Comparison of ENCODE assay signal across 33 cellular contexts in genomic region chr16:63806794-63807506, GRCh38.
"Had no signal": no experiment of that assay in that cellular context is flagged by ENCODE, and none has a peak within 500 bp of the region (broad histone marks: within the 10 kb centered on the region; RNA-seq: fewer than 3 reads in every experiment).

No MANE protein-coding gene starts in this region.

- DNase-seq: activated CD4-positive, alpha-beta T cell treated with anti-CD3 and anti-CD28 coated beads for 1 hour; activated CD4-positive, alpha-beta T cell treated with anti-CD3 and anti-CD28 coated beads for 48 hours; activated CD4-positive, CD25-positive, alpha-beta regulatory T cell; activated CD8-positive, alpha-beta T cell treated with anti-CD3 and anti-CD28 coated beads for 36 hours; activated effector memory CD4-positive, alpha-beta T cell treated with anti-CD3 and anti-CD28 coated beads, Interleukin-2, amount 50 U/mL, for 16 hours; activated naive CD4-positive, alpha-beta T cell; activated naive CD4-positive, alpha-beta T cell treated with anti-CD3 and anti-CD28 coated beads, Interleukin-2, amount 50 U/mL, for 16 hours; activated naive CD8-positive, alpha-beta T cell treated with anti-CD3 and anti-CD28 coated beads for 36 hours; activated T-cell treated with anti-CD3 and anti-CD28 coated beads, Interleukin-2, amount 50 U/mL, for 1 hour; activated T-cell treated with anti-CD3 and anti-CD28 coated beads, Interleukin-2, amount 50 U/mL, for 72 hours; amniotic stem cell; aorta; caudate nucleus; cerebellar nuclear complex; Kasumi-1; KG1; NCI-H1092 treated with DMSO at 0.1 percent for 48 hours; NCI-H1417; NCI-H146; NCI-H187; NCI-H2029 treated with DMSO at 0.1 percent for 48 hours; NCI-H2107; NCI-H2171 treated with DMSO at 0.1 percent for 48 hours; NCI-H2227 treated with DMSO at 0.1 percent for 48 hours; NCI-H446; NCI-H524; NCI-H82; SHP77; SJCRH30; T1000; WERI-Rb-1 had no signal

- H3K27ac ChIP-seq: SJCRH30, SK-N-MC, WERI-Rb-1 had no signal

- H3K27me3 ChIP-seq: SJCRH30 had no signal

- ATAC-seq: activated CD8-positive, alpha-beta T cell treated with anti-CD3 and anti-CD28 coated beads for 36 hours; activated T-cell treated with anti-CD3 and anti-CD28 coated beads, Interleukin-2, amount 50 U/mL, for 72 hours; activated T-helper 17 cell treated with anti-CD3 and anti-CD28 coated beads, Interleukin-2, amount 50 U/mL, for 72 hours had no signal

- H3K9me3 ChIP-seq: SJCRH30 had no signal

- H3K4me1 ChIP-seq: SJCRH30 had no signal

- H3K36me3 ChIP-seq: SJCRH30, WERI-Rb-1 had no signal

- H3K4me3 ChIP-seq: SJCRH30, SK-N-MC had no signal
